Comparison of ENCODE assay signal across 26 cellular contexts in genomic region chr2:146709004-146709403, GRCh38.
DNase-seq lines count a peak whose midpoint lies in the region; ATAC-seq and TF ChIP-seq lines count a peak whose summit lies in the region.
"Had no signal": no experiment of that assay in that cellular context is flagged by ENCODE, and none has a peak within 500 bp of the region (broad histone marks: within the 10 kb centered on the region; RNA-seq: fewer than 3 reads in every experiment).

No MANE protein-coding gene starts in this region.

- H3K4me3 ChIP-seq in mucosa of descending colon (no peak overlapping the region), BE2C (ENCODE audit: low read depth, low read length) (no peak overlapping the region)
- H3K4me3 ChIP-seq: A549; BLaER1; BLaER1 treated with 17β-estradiol and CSF1 and Interleukin-3, amounts not matched to agents 10 nM and 100 nM had no signal

- H3K9me3 ChIP-seq in mucosa of descending colon = no peaks in the 10 kb centered on the region
- no peaks in the 10 kb centered on the region for H3K9me3 ChIP-seq in BE2C
- H3K9me3 ChIP-seq: A549, BLaER1, Caco-2 had no signal

- H3K27me3 ChIP-seq in BE2C = no peaks in the 10 kb centered on the region
- H3K27me3 ChIP-seq: BLaER1; BLaER1 treated with 17β-estradiol and CSF1 and Interleukin-3, amounts not matched to agents 10 nM and 100 nM had no signal

- ATAC-seq in left colon = peak; percentile 98
- peak; percentile 57 for ATAC-seq in mucosa of descending colon
- ATAC-seq in HG03045 (IDR thresholded peaks at IDR 0.05; ENCODE audit: unreplicated experiment) = no peak
- ATAC-seq: A549; CD8-positive, alpha-beta T cell had no signal

- intact Hi-C loops in left colon (cut with DNase I, micrococcal nuclease) (no loop called here), mucosa of descending colon (cut with DNase I, micrococcal nuclease) (no loop called here)

- TF ChIP-seq CTCF in mucosa of descending colon (IDR thresholded peaks at IDR 0.05) = no peak
- no peak for TF ChIP-seq CTCF in BE2C (IDR thresholded peaks at IDR 0.05; ENCODE audit: low read depth, low read length)

- H3K36me3 ChIP-seq in mucosa of descending colon (ENCODE audit: low read depth) (no peaks in the 10 kb centered on the region), BE2C (no peaks in the 10 kb centered on the region)
- H3K36me3 ChIP-seq: BLaER1; BLaER1 treated with 17β-estradiol and CSF1 and Interleukin-3, amounts not matched to agents 10 nM and 100 nM had no signal

- H3K4me1 ChIP-seq in mucosa of descending colon (ENCODE audit: low read depth) = no peaks in the 10 kb centered on the region
- no peaks in the 10 kb centered on the region for H3K4me1 ChIP-seq in BE2C
- H3K4me1 ChIP-seq: A549; BLaER1; BLaER1 treated with 17β-estradiol and CSF1 and Interleukin-3, amounts not matched to agents 10 nM and 100 nM; Caco-2 had no signal

- no peak for DNase-seq in left colon
- no peak for DNase-seq in mucosa of descending colon
- no peak for DNase-seq in BE2C
- DNase-seq: 8988T; ACHN; AML-193; C1 segment of cervical spinal cord; Caco-2; Calu3; CD4-positive, alpha-beta memory T cell; CD4-positive, alpha-beta T cell; CD4-positive, CD25-positive, alpha-beta regulatory T cell; CD8-positive, alpha-beta memory T cell; CD8-positive, alpha-beta T cell; COR-L47; DMS 273 treated with DMSO at 0.1 percent for 48 hours; DMS153; DMS53; DMS79; DMS79 treated with DMSO at 0.1 percent for 48 hours; DND-41; EL had no signal
